In the genomic region with DNA sequence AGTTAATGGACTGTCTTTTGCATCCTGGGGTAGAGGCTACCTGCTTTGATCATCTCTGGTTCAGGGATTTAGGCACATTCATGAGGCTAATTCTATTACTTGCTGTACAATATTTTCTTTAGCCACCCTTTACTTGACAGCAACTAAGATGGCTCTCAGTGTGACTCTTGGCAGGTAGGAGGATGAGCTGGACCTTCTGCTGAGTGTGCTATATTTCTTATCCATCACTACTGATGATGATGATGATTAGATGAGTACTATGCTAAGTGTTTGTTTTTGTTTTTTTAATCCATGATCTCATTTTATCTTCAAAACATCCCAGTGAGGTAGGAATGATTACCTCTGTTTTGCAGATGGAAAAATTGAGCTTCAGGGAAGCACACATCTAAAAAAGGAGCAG, we compare ENCODE assay signal across 36 cellular contexts.
"Had no signal": no experiment of that assay in that cellular context is flagged by ENCODE, and none has a peak within 500 bp of the region (broad histone marks: within the 10 kb centered on the region; RNA-seq: fewer than 3 reads in every experiment).

No MANE protein-coding gene starts in this region.

- DNase-seq: Karpas-422, Kasumi-1, MG63, MM.1S, MV-4-11, NCI-H1048, NCI-H1092, NCI-H1092 treated with DMSO at 0.1 percent for 48 hours, NCI-H1105, NCI-H1105 treated with DMSO at 0.1 percent for 48 hours, NCI-H1417, NCI-H1417 treated with DMSO at 0.1 percent for 48 hours, NCI-H1436, NCI-H1436 treated with DMSO at 0.1 percent for 48 hours, NCI-H146, NCI-H1694, NCI-H1694 treated with DMSO at 0.1 percent for 48 hours, NCI-H187, NCI-H187 treated with DMSO at 0.1 percent for 48 hours, NCI-H1930, NCI-H2029, NCI-H2029 treated with DMSO at 0.1 percent for 48 hours, NCI-H2081, NCI-H2081 treated with DMSO at 0.1 percent for 48 hours, NCI-H2107, NCI-H2171, NCI-H2171 treated with DMSO at 0.1 percent for 48 hours, NCI-H2227 treated with DMSO at 0.1 percent for 48 hours, NCI-H226, NCI-H345, NCI-H446, NCI-H446 treated with DMSO at 0.1 percent for 48 hours, NCI-H510A, NCI-H510A treated with DMSO at 0.1 percent for 48 hours, NCI-H524, NCI-H524 treated with DMSO at 0.1 percent for 48 hours had no signal

- H3K36me3 ChIP-seq: MG63 had no signal

- H3K4me3 ChIP-seq: MG63 had no signal
